16 cellular contexts compared by ENCODE assay signal in the genomic region with DNA sequence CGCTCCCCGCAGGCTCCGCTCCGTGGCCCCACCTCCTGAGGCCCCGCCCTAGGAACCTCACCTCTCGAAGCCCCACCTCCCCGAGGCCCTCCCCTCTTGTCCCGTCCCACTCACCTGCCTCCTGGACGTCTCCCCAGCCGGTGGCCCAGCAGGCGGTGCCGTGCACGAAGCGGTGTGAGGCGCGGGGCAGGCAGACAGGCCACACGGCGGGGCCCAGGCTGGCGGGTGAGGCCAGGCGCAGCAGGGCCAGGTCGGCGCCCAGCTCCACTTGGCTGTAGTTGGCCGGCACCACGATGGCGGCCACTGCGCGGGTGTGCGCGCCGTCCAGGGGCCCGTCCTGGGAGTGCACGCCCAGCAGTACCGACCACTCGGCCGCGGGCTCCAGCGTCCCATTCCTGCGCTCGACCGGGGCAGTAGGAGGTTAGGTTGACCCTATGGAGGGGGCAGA. TPM values are rescaled to one million over a fixed set of nuclear protein-coding genes. Genes with fewer than 3 reads are reported as not detected.
DNase-seq lines count a peak whose midpoint lies in the region; ATAC-seq, FAIRE-seq and TF ChIP-seq lines count a peak whose summit lies in the region.
"Had no signal": no experiment of that assay in that cellular context is flagged by ENCODE, and none has a peak within 500 bp of the region (broad histone marks: within the 10 kb centered on the region; RNA-seq: fewer than 3 reads in every experiment).

No MANE protein-coding gene starts in this region.

- TF ChIP-seq POLR2A in endothelial cell of umbilical vein (IDR thresholded peaks at IDR 0.05; ENCODE audit: low read depth, low read length) = no peak
- no peak for TF ChIP-seq POLR2A in right lobe of liver (IDR thresholded peaks at IDR 0.05)
- peak; percentile 18 for TF ChIP-seq POLR2A in transverse colon (IDR thresholded peaks at IDR 0.05)

- no peaks in the 10 kb centered on the region for H4K20me1 ChIP-seq in endothelial cell of umbilical vein (replicated peaks; ENCODE audit: control insufficient read depth, extremely low read depth, insufficient read depth, low read length)

- no peaks in the 10 kb centered on the region for H3K36me3 Mint-ChIP-seq in MCF 10A (ENCODE audit: insufficient read depth, unreplicated experiment)
- H3K36me3 Mint-ChIP-seq: activated naive CD8-positive, alpha-beta T cell treated with anti-CD3 and anti-CD28 coated beads for 36 hours had no signal

- CTCF ChIA-PET in MCF 10A (lab: Yijun Ruan, JAX) = interaction anchor here (0.6 kb wide), 2 partner anchors 8 to 9 kb away, joined by 3 read pairs; no protein-coding TSS in a partner anchor
- CTCF ChIA-PET in endothelial cell of umbilical vein (lab: Charles Lee) = interaction anchor here (0.9 kb wide), 1 partner anchor 234 kb away, joined by 3 read pairs; no protein-coding TSS in a partner anchor

- H3K4me3 ChIP-seq in endothelial cell of umbilical vein (replicated peaks in 1 of 3; ENCODE audit: insufficient read depth in 1 of 3, low read depth in 1 of 3, low read length in 3 of 3) (no peak overlapping the region), right lobe of liver (no peak overlapping the region), transverse colon (peak overlapping the region in 2 of 4 donors; percentile 18 to 19)

- no peak for TF ChIP-seq EP300 in transverse colon (IDR thresholded peaks at IDR 0.05; ENCODE audit: low read depth)

- FAIRE-seq in endothelial cell of umbilical vein (lab: Jason Lieb, UNC) = no peak
- FAIRE-seq: urothelium cell line had no signal

- TF ChIP-seq CTCF in MCF 10A (IDR thresholded peaks at IDR 0.05; ENCODE audit: unreplicated experiment) (no peak), endothelial cell of umbilical vein (IDR thresholded peaks at IDR 0.05; ENCODE audit: extremely low read depth in 1 of 2, insufficient read depth in 1 of 2, low read depth in 1 of 2, low read length in 2 of 2) (no peak), right lobe of liver (IDR thresholded peaks at IDR 0.05) (no peak), transverse colon (IDR thresholded peaks at IDR 0.05) (peak in 2 of 5 experiments; percentile 8 to 47)

- ATAC-seq in right lobe of liver (peak; percentile 56 to 76 (median 67)), GM18873 (IDR thresholded peaks at IDR 0.05; ENCODE audit: low FRiP score, unreplicated experiment) (no peak)

- no peaks in the 10 kb centered on the region for H3K9me1 ChIP-seq in endothelial cell of umbilical vein (replicated peaks; ENCODE audit: control insufficient read depth, extremely low read depth, insufficient read depth, low read length)

- no peak overlapping the region for H3K4me3 Mint-ChIP-seq in MCF 10A (ENCODE audit: unreplicated experiment)
- H3K4me3 Mint-ChIP-seq: activated naive CD8-positive, alpha-beta T cell treated with anti-CD3 and anti-CD28 coated beads for 36 hours had no signal

- in situ Hi-C loops in T47D (cut with HindIII; ENCODE audit: low pct_unique_long_range_greater_than_20kb, low sequenced_read_pairs) (no loop called here), transverse colon (cut with MboI; ENCODE audit: low pct_ligation_motif_present in 1 of 4, low pct_unique_long_range_greater_than_20kb in 1 of 4, low sequenced_read_pairs in 3 of 4) (no loop called here)

- 12% methylated on average over 11 of the region's 40 CpGs for WGBS in right lobe of liver (ENCODE audit: insufficient coverage, low coverage, low lambda C conversion rate, missing lambda C conversion rate)
- WGBS in transverse colon (ENCODE audit: low coverage in 1 of 2), 2 donors = 38% methylated on average over 25 of the region's 40 CpGs; no CpG with 5 or more reads in 1 of the 2 donors

- H3K9me3 Mint-ChIP-seq in MCF 10A (ENCODE audit: unreplicated experiment) = no peaks in the 10 kb centered on the region
- H3K9me3 Mint-ChIP-seq: activated naive CD8-positive, alpha-beta T cell treated with anti-CD3 and anti-CD28 coated beads for 36 hours had no signal

- no peaks in the 10 kb centered on the region for H3K4me1 ChIP-seq in endothelial cell of umbilical vein (ENCODE audit: control insufficient read depth, extremely low read depth, insufficient read depth, low read length)
- no peaks in the 10 kb centered on the region for H3K4me1 ChIP-seq in right lobe of liver
- peaks cover 0 to 7% (median 2%) of the 10 kb centered on the region in 4 donors for H3K4me1 ChIP-seq in transverse colon

- DNase-seq in T47D (ENCODE audit: low read depth in 1 of 2, low spot score in 1 of 2) (peak; percentile 89 to 90), MCF 10A (ENCODE audit: unreplicated experiment) (no peak), endothelial cell of umbilical vein (ENCODE audit: low read depth, low spot score) (no peak), right lobe of liver (no peak), transverse colon (peak; percentile 88), NCI-H2227 treated with DMSO at 0.1 percent for 48 hours (lab: John Stamatoyannopoulos, UW) (no peak), NCI-H1694 treated with DMSO at 0.1 percent for 48 hours (lab: John Stamatoyannopoulos, UW) (no peak)
- DNase-seq: activated naive CD8-positive, alpha-beta T cell treated with anti-CD3 and anti-CD28 coated beads for 36 hours; cortex of kidney; DND-41; head of caudate nucleus; KBM-7; NCI-H2107 had no signal

- dilution Hi-C loops in endothelial cell of umbilical vein (cut with MboI; ENCODE audit: extremely low pct_ligation_motif_present, low sequenced_read_pairs) = no loop called here

- H3K27me3 Mint-ChIP-seq in MCF 10A (ENCODE audit: insufficient read depth, unreplicated experiment) = no peaks in the 10 kb centered on the region

- BruUV-seq in MCF 10A (replicated peaks; lab: Mats Ljungman, UMichigan) (no TSS peak), endothelial cell of umbilical vein (replicated peaks; lab: Mats Ljungman, UMichigan) (no TSS peak)

- H3K9me3 ChIP-seq in endothelial cell of umbilical vein (replicated peaks; ENCODE audit: control insufficient read depth, insufficient read depth, low read length) = no peaks in the 10 kb centered on the region
- H3K9me3 ChIP-seq in right lobe of liver = no peaks in the 10 kb centered on the region
- H3K9me3 ChIP-seq in transverse colon = no peaks in the 10 kb centered on the region

- H3K9ac ChIP-seq in endothelial cell of umbilical vein (replicated peaks; ENCODE audit: extremely low read depth, insufficient read depth, low read length) = no peak overlapping the region

- POLR2A ChIA-PET in MCF 10A (lab: Yijun Ruan, JAX) = interaction anchor here (0.6 kb wide), 1 partner anchor 226 kb away, joined by 3 read pairs; no protein-coding TSS in a partner anchor
- POLR2A ChIA-PET in endothelial cell of umbilical vein (lab: Charles Lee) = interaction anchor here (0.5 kb wide), 1 partner anchor 36 kb away, joined by 3 read pairs; no protein-coding TSS in a partner anchor

- no peak overlapping the region for H3K27ac Mint-ChIP-seq in MCF 10A (ENCODE audit: low read depth, unreplicated experiment)

- peak overlapping the region; percentile 19 for H2AFZ ChIP-seq in endothelial cell of umbilical vein (ENCODE audit: low read depth, low read length)

- no peak overlapping the region for H3K4me2 ChIP-seq in endothelial cell of umbilical vein (ENCODE audit: insufficient read depth, low read length)

- H3K27me3 ChIP-seq in endothelial cell of umbilical vein (ENCODE audit: control insufficient read depth in 2 of 2, insufficient read depth in 2 of 2, low read length in 2 of 2) (peaks cover 15 to 25% of the 10 kb centered on the region in 2 experiments), right lobe of liver (no peaks in the 10 kb centered on the region), transverse colon (peaks cover 16% of the 10 kb centered on the region)

- no peaks in the 10 kb centered on the region for H3K79me2 ChIP-seq in endothelial cell of umbilical vein (ENCODE audit: control insufficient read depth, insufficient read depth, low read length)

- no peak overlapping the region for H3K27ac ChIP-seq in endothelial cell of umbilical vein (ENCODE audit: insufficient read depth, low read depth, low read length)
- no peak overlapping the region for H3K27ac ChIP-seq in right lobe of liver
- no peak overlapping the region for H3K27ac ChIP-seq in transverse colon

- H3K36me3 ChIP-seq in endothelial cell of umbilical vein (ENCODE audit: control insufficient read depth in 2 of 2, extremely low read depth in 1 of 2, insufficient read depth in 2 of 2, low read length in 2 of 2) (no peaks in the 10 kb centered on the region), right lobe of liver (no peaks in the 10 kb centered on the region), transverse colon (no peaks in the 10 kb centered on the region)

- H3K4me1 Mint-ChIP-seq in MCF 10A (ENCODE audit: insufficient read depth, unreplicated experiment) = no peaks in the 10 kb centered on the region

- intact Hi-C loops in MCF 10A (cut with micrococcal nuclease) (no loop called here), endothelial cell of umbilical vein (cut with micrococcal nuclease) (no loop called here), right lobe of liver (cut with DNase I) (no loop called here), transverse colon (cut with DNase I; ENCODE audit: low total_unique reads) (no loop called here)

RNA-seq across cellular contexts. Expression of a gene that starts 1.6 kb away (rescaled TPM):
- total RNA-seq in MCF 10A (2022) (0.49 and 1.0 TPM in 2 replicates), endothelial cell of umbilical vein (not detected in 2 replicates), right lobe of liver (1 to 10 TPM in 3 of 6 experiments, under 1 TPM in 3; 0.25 to 1.6 (median 1.0) TPM), transverse colon (10 to 100 TPM in 1 of 4 donors, 1 to 10 TPM in 2, not detected in 1; 8.1 to 42.3 (median 9.8) TPM)
- polyA plus RNA-seq in endothelial cell of umbilical vein = 0.57 and 0.73 TPM in 2 replicates
- 0.23 and 0.54 TPM in 2 replicates for polyA plus RNA-seq in endothelial cell of umbilical vein (2011; cell fraction: cytosol; rRNA removed)
- polyA plus RNA-seq in endothelial cell of umbilical vein (2011; cell fraction: nucleus; rRNA removed) = 0.32 and 0.57 TPM in 2 replicates
- 0.23 TPM in 1 of 2 replicates, not detected in the other for polyA plus RNA-seq in endothelial cell of umbilical vein (2012)
- polyA minus RNA-seq in endothelial cell of umbilical vein = not detected in 2 replicates
- polyA minus RNA-seq in endothelial cell of umbilical vein (2011; cell fraction: cytosol; rRNA and poly(A)+ RNA removed) = 6.0 TPM
- polyA minus RNA-seq in endothelial cell of umbilical vein (2011; cell fraction: nucleus; rRNA and poly(A)+ RNA removed) = not detected in 2 replicates

RNA-seq across cellular contexts. Expression of a gene that starts 12.8 kb away (rescaled TPM):
- total RNA-seq in MCF 10A (2022) = 24.6 and 32.6 TPM in 2 replicates
- total RNA-seq in endothelial cell of umbilical vein = not detected in 2 replicates
- polyA plus RNA-seq in endothelial cell of umbilical vein = 0.11 and 0.12 TPM in 2 replicates
- polyA plus RNA-seq in endothelial cell of umbilical vein (2011; cell fraction: cytosol; rRNA removed) = not detected in 2 replicates
- polyA plus RNA-seq in endothelial cell of umbilical vein (2011; cell fraction: nucleus; rRNA removed) = 0.12 TPM in 1 of 2 replicates, not detected in the other
- polyA plus RNA-seq in endothelial cell of umbilical vein (2012) = not detected in 2 replicates
- 0.15 TPM in 1 of 2 replicates, not detected in the other for polyA minus RNA-seq in endothelial cell of umbilical vein
- polyA minus RNA-seq in endothelial cell of umbilical vein (2011; cell fraction: cytosol; rRNA and poly(A)+ RNA removed) = not detected
- polyA minus RNA-seq in endothelial cell of umbilical vein (2011; cell fraction: nucleus; rRNA and poly(A)+ RNA removed) = not detected in 2 replicates
- total RNA-seq in right lobe of liver = 10 to 100 TPM in 4 of 6 experiments, 1 to 10 TPM in 2; 5.6 to 20.0 (median 13.1) TPM
- total RNA-seq in transverse colon = 100 to 1,000 TPM; 101 to 510 (median 372) TPM
- total RNA-seq: activated naive CD8-positive, alpha-beta T cell treated with anti-CD3 and anti-CD28 coated beads for 36 hours; RPMI7951 had no signal

RNA-seq across cellular contexts. Expression of a gene that starts 30.8 kb away (rescaled TPM):
- total RNA-seq in MCF 10A (2022) = 42.0 and 45.8 TPM in 2 replicates
- 42.1 and 42.8 TPM in 2 replicates for total RNA-seq in endothelial cell of umbilical vein
- polyA plus RNA-seq in endothelial cell of umbilical vein = 30.7 and 33.3 TPM in 2 replicates
- polyA plus RNA-seq in endothelial cell of umbilical vein (2011; cell fraction: cytosol; rRNA removed) = 34.3 and 35.5 TPM in 2 replicates
- 77.6 and 81.0 TPM in 2 replicates for polyA plus RNA-seq in endothelial cell of umbilical vein (2011; cell fraction: nucleus; rRNA removed)
- polyA plus RNA-seq in endothelial cell of umbilical vein (2012) = 22.1 and 28.4 TPM in 2 replicates
- 19.9 and 21.8 TPM in 2 replicates for polyA minus RNA-seq in endothelial cell of umbilical vein
- 19.7 TPM for polyA minus RNA-seq in endothelial cell of umbilical vein (2011; cell fraction: cytosol; rRNA and poly(A)+ RNA removed)
- 18.9 and 19.1 TPM in 2 replicates for polyA minus RNA-seq in endothelial cell of umbilical vein (2011; cell fraction: nucleus; rRNA and poly(A)+ RNA removed)
- total RNA-seq in right lobe of liver = 10 to 100 TPM; 20.4 to 29.9 (median 25.2) TPM
- 10 to 100 TPM; 61.0 to 93.5 (median 62.1) TPM for total RNA-seq in transverse colon

RNA-seq across cellular contexts. Expression of a gene that starts 31.6 kb away (rescaled TPM):
- 451 and 481 TPM in 2 replicates for total RNA-seq in MCF 10A (2022)
- 569 and 574 TPM in 2 replicates for total RNA-seq in endothelial cell of umbilical vein
- polyA plus RNA-seq in endothelial cell of umbilical vein = 191 and 307 TPM in 2 replicates
- polyA plus RNA-seq in endothelial cell of umbilical vein (2011; cell fraction: cytosol; rRNA removed) = 193 and 242 TPM in 2 replicates
- polyA plus RNA-seq in endothelial cell of umbilical vein (2011; cell fraction: nucleus; rRNA removed) = 579 and 698 TPM in 2 replicates
- 402 and 617 TPM in 2 replicates for polyA plus RNA-seq in endothelial cell of umbilical vein (2012)
- polyA minus RNA-seq in endothelial cell of umbilical vein = 195 and 220 TPM in 2 replicates
- 154 TPM for polyA minus RNA-seq in endothelial cell of umbilical vein (2011; cell fraction: cytosol; rRNA and poly(A)+ RNA removed)
- polyA minus RNA-seq in endothelial cell of umbilical vein (2011; cell fraction: nucleus; rRNA and poly(A)+ RNA removed) = 256 and 313 TPM in 2 replicates
- total RNA-seq in right lobe of liver = 10 to 100 TPM; 18.7 to 69.7 (median 40.4) TPM
- total RNA-seq in transverse colon = 100 to 1,000 TPM in 1 of 4 donors, 10 to 100 TPM in 3; 43.6 to 116 (median 59.0) TPM

RNA-seq across cellular contexts. Expression of a gene that starts 40.1 kb away (rescaled TPM):
- 31.7 and 41.0 TPM in 2 replicates for total RNA-seq in MCF 10A (2022)
- 56.5 and 57.8 TPM in 2 replicates for total RNA-seq in endothelial cell of umbilical vein
- 78.3 and 96.7 TPM in 2 replicates for polyA plus RNA-seq in endothelial cell of umbilical vein
- polyA plus RNA-seq in endothelial cell of umbilical vein (2011; cell fraction: cytosol; rRNA removed) = 54.0 and 59.0 TPM in 2 replicates
- polyA plus RNA-seq in endothelial cell of umbilical vein (2011; cell fraction: nucleus; rRNA removed) = 47.8 and 53.5 TPM in 2 replicates
- 55.8 and 72.9 TPM in 2 replicates for polyA plus RNA-seq in endothelial cell of umbilical vein (2012)
- 27.8 and 28.1 TPM in 2 replicates for polyA minus RNA-seq in endothelial cell of umbilical vein
- 20.4 TPM for polyA minus RNA-seq in endothelial cell of umbilical vein (2011; cell fraction: cytosol; rRNA and poly(A)+ RNA removed)
- polyA minus RNA-seq in endothelial cell of umbilical vein (2011; cell fraction: nucleus; rRNA and poly(A)+ RNA removed) = 14.4 and 19.6 TPM in 2 replicates
- 10 to 100 TPM; 34.8 to 61.5 (median 41.8) TPM for total RNA-seq in right lobe of liver
- total RNA-seq in transverse colon = 10 to 100 TPM; 46.8 to 56.5 (median 51.3) TPM

Comparison
In these comparisons a context has a peak if more than half of its experiments do, and no peak if none do; other contexts are left out.
1. DNase-seq: peak in T47D (2 of 2) and transverse colon (single experiment); none in MCF 10A (single experiment), endothelial cell of umbilical vein (single experiment), right lobe of liver (0 of 3), NCI-H2227 treated with DMSO at 0.1 percent for 48 hours (single experiment) and NCI-H1694 treated with DMSO at 0.1 percent for 48 hours (single experiment).